ENCODE assay signal across 1 cellular context in the genomic region with DNA sequence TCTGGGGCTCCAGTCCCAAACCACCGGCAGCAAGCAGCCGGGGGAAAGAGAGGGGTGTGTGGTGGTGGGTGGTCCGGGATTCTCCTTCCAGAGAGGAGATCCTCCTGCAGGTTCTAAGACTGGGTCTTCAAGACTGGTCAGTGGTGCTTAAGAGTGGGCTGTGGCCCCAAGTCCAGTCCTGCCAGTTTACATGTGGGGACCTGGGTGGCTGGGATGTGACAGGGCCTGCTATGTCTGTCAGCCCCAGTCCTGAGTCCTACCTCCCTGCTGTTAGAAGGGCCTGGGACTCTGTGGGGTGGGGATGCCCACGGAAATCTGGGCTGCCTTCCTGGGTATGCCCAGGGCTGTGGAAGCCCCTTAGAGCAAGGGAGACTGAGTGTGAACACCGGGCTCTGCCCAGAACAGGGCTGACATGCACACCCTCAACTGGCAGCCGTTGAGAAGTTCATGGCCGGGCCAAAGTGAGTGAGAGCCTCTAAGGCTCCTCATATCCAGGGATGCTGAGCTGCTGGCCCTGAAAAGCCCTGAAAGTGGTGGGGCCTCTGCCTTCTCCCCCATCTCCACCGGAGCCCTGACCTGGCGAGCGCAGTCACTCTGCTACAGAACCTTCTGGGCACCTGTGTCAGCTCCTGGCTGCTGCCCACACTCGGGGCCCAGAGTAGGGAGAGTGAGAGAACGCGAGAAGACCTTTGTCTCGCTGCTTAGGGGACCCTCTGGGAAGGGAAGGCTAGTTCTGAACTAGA.
TF ChIP-seq lines count a peak whose summit lies in the region.

No MANE protein-coding gene starts in this region.

TF ChIP-seq in WTC11, 78 proteins besides CTCF, POLR2A, EP300 and RAD21 (continued from another document):
- TF ChIP-seq, protein P1, sequence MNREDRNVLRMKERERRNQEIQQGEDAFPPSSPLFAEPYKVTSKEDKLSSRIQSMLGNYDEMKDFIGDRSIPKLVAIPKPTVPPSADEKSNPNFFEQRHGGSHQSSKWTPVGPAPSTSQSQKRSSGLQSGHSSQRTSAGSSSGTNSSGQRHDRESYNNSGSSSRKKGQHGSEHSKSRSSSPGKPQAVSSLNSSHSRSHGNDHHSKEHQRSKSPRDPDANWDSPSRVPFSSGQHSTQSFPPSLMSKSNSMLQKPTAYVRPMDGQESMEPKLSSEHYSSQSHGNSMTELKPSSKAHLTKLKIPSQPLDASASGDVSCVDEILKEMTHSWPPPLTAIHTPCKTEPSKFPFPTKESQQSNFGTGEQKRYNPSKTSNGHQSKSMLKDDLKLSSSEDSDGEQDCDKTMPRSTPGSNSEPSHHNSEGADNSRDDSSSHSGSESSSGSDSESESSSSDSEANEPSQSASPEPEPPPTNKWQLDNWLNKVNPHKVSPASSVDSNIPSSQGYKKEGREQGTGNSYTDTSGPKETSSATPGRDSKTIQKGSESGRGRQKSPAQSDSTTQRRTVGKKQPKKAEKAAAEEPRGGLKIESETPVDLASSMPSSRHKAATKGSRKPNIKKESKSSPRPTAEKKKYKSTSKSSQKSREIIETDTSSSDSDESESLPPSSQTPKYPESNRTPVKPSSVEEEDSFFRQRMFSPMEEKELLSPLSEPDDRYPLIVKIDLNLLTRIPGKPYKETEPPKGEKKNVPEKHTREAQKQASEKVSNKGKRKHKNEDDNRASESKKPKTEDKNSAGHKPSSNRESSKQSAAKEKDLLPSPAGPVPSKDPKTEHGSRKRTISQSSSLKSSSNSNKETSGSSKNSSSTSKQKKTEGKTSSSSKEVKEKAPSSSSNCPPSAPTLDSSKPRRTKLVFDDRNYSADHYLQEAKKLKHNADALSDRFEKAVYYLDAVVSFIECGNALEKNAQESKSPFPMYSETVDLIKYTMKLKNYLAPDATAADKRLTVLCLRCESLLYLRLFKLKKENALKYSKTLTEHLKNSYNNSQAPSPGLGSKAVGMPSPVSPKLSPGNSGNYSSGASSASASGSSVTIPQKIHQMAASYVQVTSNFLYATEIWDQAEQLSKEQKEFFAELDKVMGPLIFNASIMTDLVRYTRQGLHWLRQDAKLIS (CRISPR knock-in tag; IDR thresholded peaks at IDR 0.05; ENCODE audit: borderline replicate concordance): no peak
- no peak for TF ChIP-seq GABPB1 (CRISPR knock-in tag; IDR thresholded peaks at IDR 0.05)
- TF ChIP-seq PRRX2 (CRISPR knock-in tag; IDR thresholded peaks at IDR 0.05): no peak
- TF ChIP-seq, protein P2, sequence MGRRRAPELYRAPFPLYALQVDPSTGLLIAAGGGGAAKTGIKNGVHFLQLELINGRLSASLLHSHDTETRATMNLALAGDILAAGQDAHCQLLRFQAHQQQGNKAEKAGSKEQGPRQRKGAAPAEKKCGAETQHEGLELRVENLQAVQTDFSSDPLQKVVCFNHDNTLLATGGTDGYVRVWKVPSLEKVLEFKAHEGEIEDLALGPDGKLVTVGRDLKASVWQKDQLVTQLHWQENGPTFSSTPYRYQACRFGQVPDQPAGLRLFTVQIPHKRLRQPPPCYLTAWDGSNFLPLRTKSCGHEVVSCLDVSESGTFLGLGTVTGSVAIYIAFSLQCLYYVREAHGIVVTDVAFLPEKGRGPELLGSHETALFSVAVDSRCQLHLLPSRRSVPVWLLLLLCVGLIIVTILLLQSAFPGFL (CRISPR knock-in tag; IDR thresholded peaks at IDR 0.05; ENCODE audit: borderline replicate concordance): no peak
- TF ChIP-seq FOXJ3 (CRISPR knock-in tag; IDR thresholded peaks at IDR 0.05; ENCODE audit: borderline replicate concordance): no peak
- TF ChIP-seq, protein P3, sequence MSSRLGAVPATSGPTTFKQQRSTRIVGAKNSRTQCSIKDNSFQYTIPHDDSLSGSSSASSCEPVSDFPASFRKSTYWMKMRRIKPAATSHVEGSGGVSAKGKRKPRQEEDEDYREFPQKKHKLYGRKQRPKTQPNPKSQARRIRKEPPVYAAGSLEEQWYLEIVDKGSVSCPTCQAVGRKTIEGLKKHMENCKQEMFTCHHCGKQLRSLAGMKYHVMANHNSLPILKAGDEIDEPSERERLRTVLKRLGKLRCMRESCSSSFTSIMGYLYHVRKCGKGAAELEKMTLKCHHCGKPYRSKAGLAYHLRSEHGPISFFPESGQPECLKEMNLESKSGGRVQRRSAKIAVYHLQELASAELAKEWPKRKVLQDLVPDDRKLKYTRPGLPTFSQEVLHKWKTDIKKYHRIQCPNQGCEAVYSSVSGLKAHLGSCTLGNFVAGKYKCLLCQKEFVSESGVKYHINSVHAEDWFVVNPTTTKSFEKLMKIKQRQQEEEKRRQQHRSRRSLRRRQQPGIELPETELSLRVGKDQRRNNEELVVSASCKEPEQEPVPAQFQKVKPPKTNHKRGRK (CRISPR knock-in tag; IDR thresholded peaks at IDR 0.05; ENCODE audit: borderline replicate concordance): no peak
- no peak for TF ChIP-seq HMGA2 (CRISPR knock-in tag; IDR thresholded peaks at IDR 0.05)
- no peak for TF ChIP-seq ZNF317 (CRISPR knock-in tag; IDR thresholded peaks at IDR 0.05; ENCODE audit: borderline replicate concordance, low read depth)
- TF ChIP-seq RORB (CRISPR knock-in tag; IDR thresholded peaks at IDR 0.05): no peak
